Comparison of ENCODE assay signal across 29 cellular contexts in the genomic region with DNA sequence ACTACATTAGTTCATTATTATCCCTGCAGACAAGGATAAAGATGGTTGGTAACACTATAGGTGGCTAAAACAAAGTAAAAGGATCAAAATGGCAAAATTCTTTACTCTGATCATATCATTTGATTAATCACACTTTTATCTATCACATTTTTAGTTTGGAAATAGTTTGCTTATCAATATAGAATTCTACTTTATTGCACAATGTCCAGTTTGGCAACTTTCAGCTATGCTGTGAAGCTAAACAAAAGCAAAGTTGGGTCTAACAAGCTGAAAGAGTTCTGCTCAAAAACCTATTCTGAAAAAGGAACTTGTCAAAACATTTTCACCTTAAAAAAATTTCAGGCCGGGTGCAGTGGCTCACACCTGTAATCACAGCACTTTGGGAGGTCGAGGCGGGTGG.
"Had no signal": no experiment of that assay in that cellular context is flagged by ENCODE, and none has a peak within 500 bp of the region (broad histone marks: within the 10 kb centered on the region; RNA-seq: fewer than 3 reads in every experiment).

No MANE protein-coding gene starts in this region.

- H3K79me2 ChIP-seq: hepatocyte had no signal

- ATAC-seq: effector memory CD8-positive, alpha-beta T cell; esophagus mucosa; foreskin keratinocyte; gastroesophageal sphincter; heart left ventricle; left cardiac atrium; left lung; left ventricle myocardium superior; lower lobe of right lung; naive thymus-derived CD4-positive, alpha-beta T cell had no signal

- H2AFZ ChIP-seq: hepatocyte had no signal

- H3K27me3 ChIP-seq: dorsolateral prefrontal cortex, esophagus squamous epithelium, foreskin keratinocyte, gastroesophageal sphincter, heart left ventricle, hepatocyte, left lung had no signal

- H3K4me2 ChIP-seq: hepatocyte had no signal

- H3K4me3 ChIP-seq: coronary artery, dorsolateral prefrontal cortex, esophagus squamous epithelium, gastroesophageal sphincter, heart left ventricle, hepatocyte, left lung, lower lobe of right lung had no signal

- FAIRE-seq: colon, endometrium, frontal cortex, kidney had no signal

- H3K4me1 ChIP-seq: foreskin keratinocyte, lower lobe of right lung had no signal

- DNase-seq: dermis blood vessel endothelial cell; dorsolateral prefrontal cortex; effector CD8-positive, alpha-beta T cell; effector memory CD8-positive, alpha-beta T cell; endodermal cell; erythroblast; esophagus squamous epithelium; foreskin keratinocyte; heart left ventricle; hypothalamus; immature natural killer cell; islet precursor cell; kidney; kidney glomerular epithelial cell; left cardiac atrium; left lung; left ventricle myocardium superior; lower lobe of right lung; mesendoderm; midbrain; naive thymus-derived CD4-positive, alpha-beta T cell had no signal

- H3K27ac ChIP-seq: coronary artery, dorsolateral prefrontal cortex, epithelial cell of prostate, esophagus squamous epithelium, foreskin keratinocyte, gastroesophageal sphincter, heart left ventricle, hepatocyte, left lung, lower lobe of right lung had no signal

- H3K9me3 ChIP-seq: esophagus squamous epithelium, gastroesophageal sphincter, heart left ventricle, left lung, lower lobe of right lung had no signal
